9 cellular contexts compared by ENCODE assay signal in genomic region chr17:41777157-41777578, GRCh38. TPM values are rescaled to one million over a fixed set of nuclear protein-coding genes. Genes with fewer than 3 reads are reported as not detected.
A peak's percentile ranks its signal among the peaks of the same experiment; 100 is the strongest.
DNase-seq lines count a peak whose midpoint lies in the region; ATAC-seq, FAIRE-seq and TF ChIP-seq lines count a peak whose summit lies in the region.
"Had no signal": no experiment of that assay in that cellular context is flagged by ENCODE, and none has a peak within 500 bp of the region (broad histone marks: within the 10 kb centered on the region; RNA-seq: fewer than 3 reads in every experiment).

No MANE protein-coding gene starts in this region.

- POLR2A ChIA-PET in A549 (lab: Yijun Ruan, JAX) (interaction anchor here (0.6 to 3.2 kb wide), 13 partner anchors 9 to 497 kb away, joined by 3 to 55 read pairs (median 4); partner anchors contain the start of genes ACLY, HAP1, JUP and P3H4), HEK293T (lab: Yijun Ruan, JAX) (interaction anchor here (1.5 to 5.8 kb wide), 5 partner anchors 8 to 88 kb away, joined by 6 to 44 read pairs (median 11); partner anchors contain the start of genes EIF1, FKBP10, JUP and P3H4)

- WGBS in A549 (ENCODE audit: missing lambda C conversion rate): 8% methylated on average over 4 of the region's 4 CpGs
- 50 to 67% methylated on average over 1 to 2 of the region's 4 CpGs for WGBS in esophagus squamous epithelium, 2 donors

- CTCF ChIA-PET in A549 (lab: Yijun Ruan, JAX) (interaction anchor here (0.8 to 96.0 kb wide), 5 partner anchors 11 to 118 kb away, joined by 3 to 3262 read pairs (median 5); partner anchors contain the start of genes FKBP10, GAST, HAP1 and JUP), HEK293T (lab: Yijun Ruan, JAX) (interaction anchor here (1.2 to 3.2 kb wide), 4 partner anchors 9 to 35 kb away, joined by 3 to 31 read pairs (median 7); partner anchors contain the start of genes JUP and P3H4)

- no peak for FAIRE-seq in A549 (lab: Jason Lieb, UNC)

- no peaks in the 10 kb centered on the region for H3K27me3 ChIP-seq in NT2/D1 (ENCODE audit: insufficient read depth, insufficient read length)
- H3K27me3 ChIP-seq in esophagus squamous epithelium: no peaks in the 10 kb centered on the region

- H3K4me3 ChIP-seq in A549: peak overlapping the region; percentile 8; the same call in 1 of the 3 replicates
- no peak overlapping the region for H3K4me3 ChIP-seq in NT2/D1 (ENCODE audit: insufficient read length, low read depth)
- H3K4me3 ChIP-seq in esophagus squamous epithelium: peak overlapping the region in 2 of 4 donors; percentile 13 to 21

- no peak for TF ChIP-seq EP300 in A549 (IDR thresholded peaks at IDR 0.05)

- TF ChIP-seq CTCF in A549 (IDR thresholded peaks at IDR 0.05) (peak; percentile 28; the same call in 2 of the 3 replicates), esophagus squamous epithelium (IDR thresholded peaks at IDR 0.05) (peak in 4 of 6 experiments; percentile 14 to 27 (median 20))

- TF ChIP-seq RAD21 in A549 (conservative IDR thresholded peaks at IDR 0.05 in 1 of 2, IDR thresholded peaks at IDR 0.05 in 1 of 2): peak; percentile 41 to 56; a peak in 4 of 5 replicates

- H3K27ac ChIP-seq in A549: peak overlapping the region; percentile 89 to 93
- peak overlapping the region; percentile 88 to 99 (median 95) for H3K27ac ChIP-seq in esophagus squamous epithelium

- peaks cover 43% of the 10 kb centered on the region for H3K36me3 ChIP-seq in NT2/D1 (ENCODE audit: insufficient read depth, insufficient read length, low read length)
- peaks cover 0 to 28% (median 0%) of the 10 kb centered on the region in 3 donors for H3K36me3 ChIP-seq in esophagus squamous epithelium

- TF ChIP-seq POLR2A in A549 (IDR thresholded peaks at IDR 0.05; ENCODE audit: low read length) (no peak), esophagus squamous epithelium (IDR thresholded peaks at IDR 0.05) (no peak)

- peak overlapping the region; percentile 51 for H3K9ac ChIP-seq in NT2/D1 (ENCODE audit: insufficient read length, low read depth)

- intact Hi-C loops in esophagus squamous epithelium (cut with DNase I): no loop called here

- peaks cover 90% of the 10 kb centered on the region for H3K4me1 ChIP-seq in A549
- peaks cover 41% of the 10 kb centered on the region for H3K4me1 ChIP-seq in NT2/D1 (ENCODE audit: insufficient read depth, insufficient read length)
- H3K4me1 ChIP-seq in esophagus squamous epithelium: peaks cover 54 to 100% (median 89%) of the 10 kb centered on the region in 3 donors

- H3K4me2 ChIP-seq in A549: peak overlapping the region; percentile 87

- DNase-seq in A549 (ENCODE audit: low read depth in 1 of 2, low spot score in 1 of 2) (peak; percentile 77 to 87), NT2/D1 (ENCODE audit: low read depth, low spot score) (no peak), esophagus squamous epithelium (lab: John Stamatoyannopoulos, UW) (no peak), myocyte (ENCODE audit: low read depth) (peak; percentile 83), HEK293T (ENCODE audit: extremely low spot score) (no peak), GF-D8 (lab: John Stamatoyannopoulos, UW) (no peak), SIG-M5 (lab: John Stamatoyannopoulos, UW) (no peak)
- DNase-seq: activated naive CD8-positive, alpha-beta T cell treated with anti-CD3 and anti-CD28 coated beads, Interleukin-2, amount 10 ng/mL, durations not matched to agents 7 days and 5 days had no signal

- ATAC-seq in A549: peak; percentile 58 to 70
- ATAC-seq in GM21737 (IDR thresholded peaks at IDR 0.05; ENCODE audit: unreplicated experiment): no peak

- no peaks in the 10 kb centered on the region for H3K9me3 ChIP-seq in A549
- no peaks in the 10 kb centered on the region for H3K9me3 ChIP-seq in NT2/D1 (ENCODE audit: insufficient read depth, low read length)
- no peaks in the 10 kb centered on the region for H3K9me3 ChIP-seq in esophagus squamous epithelium

TF ChIP-seq in A549, 52 proteins besides CTCF, POLR2A, EP300 and RAD21 (continues in another document):
- no peak for TF ChIP-seq KDM1A (IDR thresholded peaks at IDR 0.05; ENCODE audit: low read depth)

TF ChIP-seq in HEK293T, 16 proteins besides CTCF, POLR2A, EP300 and RAD21:
- no peak for TF ChIP-seq ARNT (IDR thresholded peaks at IDR 0.05)

RNA-seq across cellular contexts. Expression of gene JUP, which starts 9.3 kb away (rescaled TPM):
- polyA plus RNA-seq in A549 (2011; rRNA removed) (54.8 and 110 TPM in 2 replicates), A549 (2017; fragmentation: RNase III; extraction: RNeasy Plus Mini Kit Qiagen cat#74134 plus additional on column Dnase treatment) (63.3 to 127 TPM (median 107 TPM) in 3 replicates)
- polyA plus RNA-seq in A549 (2012; cell fraction: cytosol; rRNA removed): 93.3 and 130 TPM in 2 replicates
- polyA plus RNA-seq in A549 (2012; cell fraction: nucleus; rRNA removed): 256 and 307 TPM in 2 replicates
- polyA minus RNA-seq in A549 (2011; rRNA and poly(A)+ RNA removed): 102 and 136 TPM in 2 replicates
- total RNA-seq in esophagus squamous epithelium (1,000 to 10,000 TPM in 2 of 4 donors, 100 to 1,000 TPM in 2; 709 to 2,355 (median 1,148) TPM), myocyte (0.51 and 0.78 TPM in 2 replicates)
- polyA plus RNA-seq in myocyte (2012): 1.3 TPM

RNA-seq across cellular contexts. Expression of gene P3H4, which starts 34.6 kb away (rescaled TPM):
- polyA plus RNA-seq in A549 (2011; rRNA removed) (32.1 and 36.0 TPM in 2 replicates), A549 (2017; fragmentation: RNase III; extraction: RNeasy Plus Mini Kit Qiagen cat#74134 plus additional on column Dnase treatment) (41.6 to 62.1 TPM (median 52.8 TPM) in 3 replicates)
- polyA plus RNA-seq in A549 (2012; cell fraction: cytosol; rRNA removed): 61.6 and 63.9 TPM in 2 replicates
- polyA plus RNA-seq in A549 (2012; cell fraction: nucleus; rRNA removed): 42.3 and 56.5 TPM in 2 replicates
- 24.5 and 24.7 TPM in 2 replicates for polyA minus RNA-seq in A549 (2011; rRNA and poly(A)+ RNA removed)
- total RNA-seq in esophagus squamous epithelium (1 to 10 TPM; 2.4 to 7.1 (median 3.7) TPM), myocyte (98.8 and 115 TPM in 2 replicates)
- 74.8 TPM for polyA plus RNA-seq in myocyte (2012)

RNA-seq across cellular contexts. Expression of gene FKBP10, which starts 35.6 kb away (rescaled TPM):
- 109 and 112 TPM in 2 replicates for polyA plus RNA-seq in A549 (2011; rRNA removed)
- 159 and 188 TPM in 2 replicates for polyA plus RNA-seq in A549 (2012; cell fraction: cytosol; rRNA removed)
- 819 and 928 TPM in 2 replicates for polyA plus RNA-seq in A549 (2012; cell fraction: nucleus; rRNA removed)
- 109 to 121 TPM (median 119 TPM) in 3 replicates for polyA plus RNA-seq in A549 (2017; fragmentation: RNase III; extraction: RNeasy Plus Mini Kit Qiagen cat#74134 plus additional on column Dnase treatment)
- 95.2 and 115 TPM in 2 replicates for polyA minus RNA-seq in A549 (2011; rRNA and poly(A)+ RNA removed)
- 10 to 100 TPM in 2 of 4 donors, 1 to 10 TPM in 1, under 1 TPM in 1; 0.19 to 21.4 (median 8.4) TPM for total RNA-seq in esophagus squamous epithelium
- total RNA-seq in myocyte: 164 and 174 TPM in 2 replicates
- 284 TPM for polyA plus RNA-seq in myocyte (2012)

RNA-seq across cellular contexts. Expression of gene HAP1, which starts 42.7 kb away (rescaled TPM):
- 2.0 and 2.2 TPM in 2 replicates for polyA plus RNA-seq in A549 (2011; rRNA removed)
- 0.86 and 1.2 TPM in 2 replicates for polyA plus RNA-seq in A549 (2012; cell fraction: cytosol; rRNA removed)
- polyA plus RNA-seq in A549 (2012; cell fraction: nucleus; rRNA removed): 8.2 and 8.4 TPM in 2 replicates
- 1.3 to 2.3 TPM (median 1.6 TPM) in 3 replicates for polyA plus RNA-seq in A549 (2017; fragmentation: RNase III; extraction: RNeasy Plus Mini Kit Qiagen cat#74134 plus additional on column Dnase treatment)
- 0.66 and 1.2 TPM in 2 replicates for polyA minus RNA-seq in A549 (2011; rRNA and poly(A)+ RNA removed)
- under 1 TPM; 0.34 to 0.94 (median 0.53) TPM for total RNA-seq in esophagus squamous epithelium
- 0.16 TPM in 1 of 2 replicates, not detected in the other for total RNA-seq in myocyte
- 0.01 TPM for polyA plus RNA-seq in myocyte (2012)

RNA-seq across cellular contexts. Expression of gene NT5C3B, which starts 58.9 kb away (rescaled TPM):
- polyA plus RNA-seq in A549 (2011; rRNA removed): 167 and 171 TPM in 2 replicates
- polyA plus RNA-seq in A549 (2012; cell fraction: cytosol; rRNA removed): 123 and 126 TPM in 2 replicates
- polyA plus RNA-seq in A549 (2012; cell fraction: nucleus; rRNA removed): 81.6 and 83.4 TPM in 2 replicates
- polyA plus RNA-seq in A549 (2017; fragmentation: RNase III; extraction: RNeasy Plus Mini Kit Qiagen cat#74134 plus additional on column Dnase treatment): 109 to 118 TPM (median 114 TPM) in 3 replicates
- 75.3 and 79.7 TPM in 2 replicates for polyA minus RNA-seq in A549 (2011; rRNA and poly(A)+ RNA removed)
- total RNA-seq in esophagus squamous epithelium: 10 to 100 TPM; 23.8 to 45.4 (median 30.5) TPM
- 45.4 and 49.2 TPM in 2 replicates for total RNA-seq in myocyte
- 58.6 TPM for polyA plus RNA-seq in myocyte (2012)

Comparison
In these comparisons a context has a peak if more than half of its experiments do, and no peak if none do; other contexts are left out.
1. DNase-seq: peak in A549 (2 of 2) and myocyte (single experiment); none in NT2/D1 (single experiment), esophagus squamous epithelium (single experiment), HEK293T (single experiment), GF-D8 (single experiment) and SIG-M5 (single experiment).
2. RNA of gene JUP, which starts 9.3 kb away (total RNA-seq): 709 to 2,355 TPM in esophagus squamous epithelium; 0.51 to 0.78 TPM in myocyte; every median in the first group is over 100 times any median in the second.
3. RNA of gene P3H4, which starts 34.6 kb away (total RNA-seq): 98.8 to 115 TPM in myocyte; 2.4 to 7.1 TPM in esophagus squamous epithelium; every median in the first group is over 10 times any median in the second.